In genomic region chr7:18288322-18289037, GRCh38 we compare ENCODE assay signal across 20 cellular contexts.
A peak's percentile ranks its signal among the peaks of the same experiment; 100 is the strongest.
DNase-seq lines count a peak whose midpoint lies in the region; ATAC-seq and TF ChIP-seq lines count a peak whose summit lies in the region.
"Had no signal": no experiment of that assay in that cellular context is flagged by ENCODE, and none has a peak within 500 bp of the region (broad histone marks: within the 10 kb centered on the region; RNA-seq: fewer than 3 reads in every experiment).

No MANE protein-coding gene starts in this region.

- H3K9me3 ChIP-seq in SK-N-MC (ENCODE audit: low read depth, low read length), result no peaks in the 10 kb centered on the region

- H3K27me3 Mint-ChIP-seq in IgD-negative memory B cell (no peaks in the 10 kb centered on the region), memory B cell (no peaks in the 10 kb centered on the region), nephron progenitor cell (ENCODE audit: low read depth, poor library complexity) (no peaks in the 10 kb centered on the region)

- H3K27ac ChIP-seq in SK-N-MC, result peak overlapping the region; percentile 75

- H3K27ac Mint-ChIP-seq in IgD-negative memory B cell (peak overlapping the region in 2 of 3 donors; percentile 4 to 69), memory B cell (peak overlapping the region; percentile 40), nephron progenitor cell (no peak overlapping the region)

- H3K9ac ChIP-seq in SK-N-MC (ENCODE audit: insufficient read length), result no peak overlapping the region

- TF ChIP-seq CTCF in nephron progenitor cell (IDR thresholded peaks at IDR 0.05), result no peak

- H3K9me3 Mint-ChIP-seq in IgD-negative memory B cell (peaks cover 0 to 2% (median 1%) of the 10 kb centered on the region in 3 donors), memory B cell (no peaks in the 10 kb centered on the region), nephron progenitor cell (no peaks in the 10 kb centered on the region)

- ATAC-seq in memory B cell (ENCODE audit: low read depth), result peak; percentile 46
- ATAC-seq: GM12878 had no signal

- peaks cover 14 to 38% (median 28%) of the 10 kb centered on the region in 3 donors for H3K4me1 Mint-ChIP-seq in IgD-negative memory B cell
- H3K4me1 Mint-ChIP-seq in memory B cell, result peaks cover 32% of the 10 kb centered on the region
- H3K4me1 Mint-ChIP-seq in nephron progenitor cell, result no peaks in the 10 kb centered on the region

- no peaks in the 10 kb centered on the region for H3K36me3 Mint-ChIP-seq in IgD-negative memory B cell
- peaks cover 2% of the 10 kb centered on the region for H3K36me3 Mint-ChIP-seq in memory B cell
- no peaks in the 10 kb centered on the region for H3K36me3 Mint-ChIP-seq in nephron progenitor cell (ENCODE audit: low read depth)

- peak; percentile 13 for DNase-seq in NOMO-1 treated with DMSO at 0.1 percent for 48 hours (lab: John Stamatoyannopoulos, UW; ENCODE audit: unreplicated experiment)
- no peak for DNase-seq in NOMO-1 treated with dmso at 0.1 percent for 144 hours (lab: John Stamatoyannopoulos, UW; ENCODE audit: unreplicated experiment)
- peak; percentile 32 for DNase-seq in SK-N-MC (ENCODE audit: low read depth, low spot score)
- no peak for DNase-seq in memory B cell (ENCODE audit: low spot score in 2 of 2)
- no peak for DNase-seq in NCI-H128 (lab: John Stamatoyannopoulos, UW; ENCODE audit: unreplicated experiment)
- no peak for DNase-seq in NCI-H187 (lab: John Stamatoyannopoulos, UW)
- no peak for DNase-seq in nephron progenitor cell
- DNase-seq: 8988T, C1 segment of cervical spinal cord, DMS 273 treated with DMSO at 0.1 percent for 48 hours, GDM1, GOT3, KBM-7, NCI-H1105, NCI-H1694 treated with DMSO at 0.1 percent for 48 hours, NCI-H345, NCI-H526, SHP77 had no signal

- H3K36me3 ChIP-seq in SK-N-MC (ENCODE audit: insufficient read depth, low read length), result no peaks in the 10 kb centered on the region

- H3K4me3 Mint-ChIP-seq in IgD-negative memory B cell, result peak overlapping the region in 2 of 4 donors; percentile 66 to 78
- H3K4me3 Mint-ChIP-seq in memory B cell, result no peak overlapping the region
- no peak overlapping the region for H3K4me3 Mint-ChIP-seq in nephron progenitor cell

- H3K4me3 ChIP-seq in SK-N-MC, result no peak overlapping the region
- H3K4me3 ChIP-seq: GM12878 had no signal

Comparison
In these comparisons a context has a peak if more than half of its experiments do, and no peak if none do; other contexts are left out.
1. DNase-seq: peak in NOMO-1 treated with DMSO at 0.1 percent for 48 hours (single experiment) and SK-N-MC (single experiment); none in NOMO-1 treated with dmso at 0.1 percent for 144 hours (single experiment), memory B cell (0 of 2), NCI-H128 (single experiment), NCI-H187 (0 of 2) and nephron progenitor cell (single experiment).